In the genomic region with DNA sequence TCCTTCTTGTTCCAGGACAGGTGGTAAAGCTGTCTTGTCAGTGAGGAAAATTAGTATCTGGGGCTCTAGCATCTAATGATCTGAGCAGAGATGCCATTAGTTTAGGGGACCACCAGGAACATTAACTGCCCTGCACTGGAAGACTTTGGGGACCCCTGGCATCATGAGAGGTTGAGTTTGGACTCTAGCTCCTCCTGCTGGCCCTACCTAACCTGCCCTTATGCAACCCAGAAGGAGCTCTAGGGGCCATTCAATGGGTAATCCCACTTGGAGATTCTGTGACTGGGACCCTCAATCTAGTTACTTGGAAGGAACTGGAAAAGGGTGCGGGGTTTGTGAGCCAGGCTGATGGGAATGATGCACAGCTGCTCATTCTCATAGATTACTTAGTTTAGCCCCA, we compare ENCODE assay signal across 25 cellular contexts.
DNase-seq lines count a peak whose midpoint lies in the region; ATAC-seq, FAIRE-seq and TF ChIP-seq lines count a peak whose summit lies in the region.
"Had no signal": no experiment of that assay in that cellular context is flagged by ENCODE, and none has a peak within 500 bp of the region (broad histone marks: within the 10 kb centered on the region; RNA-seq: fewer than 3 reads in every experiment).

No MANE protein-coding gene starts in this region.

- TF ChIP-seq POLR2A in GM12878 (IDR thresholded peaks at IDR 0.05; ENCODE audit: low read depth, low read length): no peak

- RAD21 ChIA-PET in GM12878 (lab: Charles Lee; ENCODE audit: unreplicated experiment): interaction anchor here (0.6 to 2.5 kb wide), 8 partner anchors 17 to 645 kb away, joined by 3 to 29 read pairs (median 3); partner anchors contain the start of gene EPHB1

- H3K9me3 ChIP-seq in Loucy (ENCODE audit: insufficient read depth, low read depth, low read length) (no peaks in the 10 kb centered on the region), GM12878 (replicated peaks; ENCODE audit: control insufficient read depth, insufficient read depth, low read length) (no peaks in the 10 kb centered on the region), psoas muscle (no peaks in the 10 kb centered on the region), pancreas (no peaks in the 10 kb centered on the region)
- H3K9me3 ChIP-seq: esophagus muscularis mucosa, heart right ventricle had no signal

- no peaks in the 10 kb centered on the region for H3K36me3 ChIP-seq in Loucy (ENCODE audit: insufficient read depth, low read length)
- peaks cover 0 to 7% of the 10 kb centered on the region in 2 experiments; a peak in 2 of 4 replicates for H3K36me3 ChIP-seq in GM12878 (ENCODE audit: control insufficient read depth in 2 of 2, insufficient read depth in 2 of 2, low read length in 1 of 2)
- no peaks in the 10 kb centered on the region for H3K36me3 ChIP-seq in psoas muscle (ENCODE audit: insufficient read depth in 1 of 2, low read depth in 1 of 2)
- H3K36me3 ChIP-seq in pancreas: no peaks in the 10 kb centered on the region
- H3K36me3 ChIP-seq: esophagus muscularis mucosa, heart right ventricle had no signal

- H3K4me1 ChIP-seq in Loucy (ENCODE audit: insufficient read depth, low read length, poor library complexity, severe bottlenecking) (no peaks in the 10 kb centered on the region), GM12878 (ENCODE audit: control insufficient read depth, insufficient read depth, low read length) (no peaks in the 10 kb centered on the region), psoas muscle (peaks cover 10% of the 10 kb centered on the region), pancreas (no peaks in the 10 kb centered on the region)
- H3K4me1 ChIP-seq: esophagus muscularis mucosa, heart right ventricle had no signal

- 0% methylated on average over 1 of the region's 1 CpG for WGBS in GM12878 (ENCODE audit: insufficient coverage, insufficient replicate concordance, low lambda C conversion rate, missing lambda C conversion rate)
- WGBS in psoas muscle, 3 donors: 30 to 53% (median 47%) methylated on average over 1 of the region's 1 CpG
- 77 to 78% methylated on average over 1 of the region's 1 CpG for WGBS in pancreas, 2 donors

- no TSS peak for BruUV-seq in GM12878 (replicated peaks; lab: Mats Ljungman, UMichigan)

- TF ChIP-seq CTCF in GM12872 (IDR thresholded peaks at IDR 0.05; ENCODE audit: insufficient read depth, low read depth, low read length): peak; percentile 48
- peak; percentile 25; the same call in 1 of the 2 replicates for TF ChIP-seq CTCF in Loucy (conservative IDR thresholded peaks at IDR 0.05; ENCODE audit: low read length)
- TF ChIP-seq CTCF in GM12878 (IDR thresholded peaks at IDR 0.05 in 2 of 3, conservative IDR thresholded peaks at IDR 0.05 in 1 of 3; ENCODE audit: control insufficient read depth in 2 of 3, extremely low read depth in 1 of 3, insufficient read depth in 1 of 3, low read depth in 3 of 3, low read length in 3 of 3): peak; percentile 12 to 52 (median 40); a peak in 4 of 6 replicates
- TF ChIP-seq CTCF in psoas muscle (IDR thresholded peaks at IDR 0.05): peak; percentile 9
- no peak for TF ChIP-seq CTCF in pancreas (IDR thresholded peaks at IDR 0.05)

- in situ Hi-C loops in GM12878 (cut with MboI): loop anchor here (10.0 kb wide), 1 partner anchor 451 kb away; the partner anchor contains the start of gene EPHB1

- CTCF ChIA-PET in GM12878 (lab: Yijun Ruan, JAX): interaction anchor here (0.5 to 3.4 kb wide), 18 partner anchors 9 to 649 kb away, joined by 3 to 27 read pairs (median 3); partner anchors contain the start of gene EPHB1

- H3K27me3 ChIP-seq in Loucy (ENCODE audit: insufficient read depth, low read length, poor library complexity, severe bottlenecking): no peaks in the 10 kb centered on the region
- no peaks in the 10 kb centered on the region for H3K27me3 ChIP-seq in GM12878 (replicated peaks in 1 of 2; ENCODE audit: control insufficient read depth in 2 of 2, insufficient read depth in 2 of 2, low read length in 1 of 2)
- H3K27me3 ChIP-seq in psoas muscle (ENCODE audit: insufficient read depth in 3 of 3, low read length in 2 of 3): no peaks in the 10 kb centered on the region
- H3K27me3 ChIP-seq in pancreas: no peaks in the 10 kb centered on the region
- H3K27me3 ChIP-seq: esophagus muscularis mucosa had no signal

- ATAC-seq in GM12878 (peak; percentile 45; the same call in 2 of the 3 replicates), psoas muscle (no peak), pancreas (no peak)
- ATAC-seq: activated CD4-positive, alpha-beta T cell treated with anti-CD3 and anti-CD28 coated beads for 36 hours; heart right ventricle had no signal

- H3K9me2 ChIP-seq in Loucy (replicated peaks; ENCODE audit: low read depth, low read length): no peaks in the 10 kb centered on the region

- no peak for FAIRE-seq in GM12878 (lab: Jason Lieb, UNC)
- no peak for FAIRE-seq in pancreas (lab: Jason Lieb, UNC)
- FAIRE-seq: astrocyte had no signal

- H3K4me2 ChIP-seq in Loucy (ENCODE audit: low read depth, low read length, poor library complexity, severe bottlenecking) (no peak overlapping the region), GM12878 (ENCODE audit: control insufficient read depth, insufficient read depth) (no peak overlapping the region)

- POLR2A ChIA-PET in GM12878 (lab: Charles Lee): no interaction called here

- TF ChIP-seq EP300 in GM12878 (IDR thresholded peaks at IDR 0.05; ENCODE audit: borderline replicate concordance in 1 of 2, control insufficient read depth in 1 of 2, low read depth in 2 of 2, low read length in 2 of 2): no peak

- H3K4me3 ChIP-seq in Loucy (ENCODE audit: low read length, poor library complexity, severe bottlenecking) (no peak overlapping the region), GM12878 (no peak overlapping the region), psoas muscle (no peak overlapping the region), pancreas (no peak overlapping the region)
- H3K4me3 ChIP-seq: esophagus muscularis mucosa, heart right ventricle, SK-N-MC had no signal

- H3K27ac ChIP-seq in GM12878 (ENCODE audit: control insufficient read depth, insufficient read depth) (no peak overlapping the region), psoas muscle (no peak overlapping the region), pancreas (no peak overlapping the region)
- H3K27ac ChIP-seq: esophagus muscularis mucosa, heart right ventricle, SK-N-MC had no signal

- no peak overlapping the region for H2AFZ ChIP-seq in Loucy (ENCODE audit: low read length)
- no peak overlapping the region for H2AFZ ChIP-seq in GM12878 (ENCODE audit: control insufficient read depth, low read depth, low read length)

- intact Hi-C loops in GM12878 (cut with micrococcal nuclease; ENCODE audit: unreplicated experiment): no loop called here
- intact Hi-C loops in psoas muscle (cut with DNase I): loop anchor here (10.0 kb wide), 1 partner anchor 451 kb away; the partner anchor contains the start of gene EPHB1 (in 2 of the 2)
- intact Hi-C loops in pancreas (cut with DNase I): no loop called here

- SMC1A ChIA-PET in GM12878 (lab: Charles Lee; ENCODE audit: uncharacterized antibody, unreplicated experiment): interaction anchor here (0.7 to 3.4 kb wide), 9 partner anchors 15 to 452 kb away, joined by 3 to 35 read pairs (median 4); partner anchors contain the start of gene EPHB1

- DNase-seq in GM12878 (ENCODE audit: low read depth, low spot score) (no peak), psoas muscle (no peak), nucleus accumbens (lab: John Stamatoyannopoulos, UW) (no peak), NCI-H2081 treated with DMSO at 0.1 percent for 48 hours (lab: John Stamatoyannopoulos, UW) (no peak), pancreas (no peak), NCI-H1436 treated with DMSO at 0.1 percent for 48 hours (lab: John Stamatoyannopoulos, UW) (no peak)
- DNase-seq: activated CD4-positive, alpha-beta T cell treated with anti-CD3 and anti-CD28 coated beads for 36 hours; activated gamma-delta T cell; activated T-cell treated with anti-CD3 and anti-CD28 coated beads, Interleukin-2, amount 50 U/mL, for 1 hour; CD4-positive, alpha-beta T cell; cortex of kidney; foreskin melanocyte; heart right ventricle; HFFc6; Kasumi-1; NCI-H1694; NCI-H2171; NCI-H510A; NK-92 treated with Interleukin-12 subunit alpha and Interleukin-12 subunit beta, amount 100 ng/mL, for 24 hours; RPMI8226 had no signal

- no peaks in the 10 kb centered on the region for H3K79me2 ChIP-seq in Loucy (ENCODE audit: insufficient read depth, low read length)
- H3K79me2 ChIP-seq in GM12878 (ENCODE audit: control insufficient read depth, insufficient read depth, low read length): no peaks in the 10 kb centered on the region

- H4K20me1 ChIP-seq in Loucy (ENCODE audit: insufficient read depth, low read length, poor library complexity, severe bottlenecking): no peaks in the 10 kb centered on the region
- no peaks in the 10 kb centered on the region for H4K20me1 ChIP-seq in GM12878 (ENCODE audit: control insufficient read depth, insufficient read depth)

- no peaks in the 10 kb centered on the region for H3F3A ChIP-seq in Loucy (ENCODE audit: low read depth)

- TF ChIP-seq RAD21 in GM12878 (IDR thresholded peaks at IDR 0.05; ENCODE audit: insufficient read depth, low read depth, low read length): peak; percentile 15; the same call in 1 of the 2 replicates

- H3K9ac ChIP-seq in Loucy (ENCODE audit: low read depth, low read length, poor library complexity, severe bottlenecking) (no peak overlapping the region), GM12878 (ENCODE audit: control insufficient read depth, insufficient read depth, low read length) (no peak overlapping the region)

TF ChIP-seq in GM12878, 131 proteins besides CTCF, POLR2A, EP300 and RAD21:
- TF ChIP-seq SMC3 (IDR thresholded peaks at IDR 0.05; ENCODE audit: borderline replicate concordance, low read length) (peak; percentile 34; the same call in 1 of the 2 replicates), BRCA1 (IDR thresholded peaks at IDR 0.05; ENCODE audit: low read depth, low read length) (no peak)

Comparison
In these comparisons a context has a peak if more than half of its experiments do, and no peak if none do; other contexts are left out.
1. CTCF ChIP-seq: peak in GM12872 (single experiment), Loucy (single experiment), GM12878 (3 of 3) and psoas muscle (single experiment); none in pancreas (0 of 4).
2. intact Hi-C loops: an anchor here in psoas muscle (10.0 kb wide); none called in GM12878 and pancreas.